2 cellular contexts compared by ENCODE assay signal in the genomic region with DNA sequence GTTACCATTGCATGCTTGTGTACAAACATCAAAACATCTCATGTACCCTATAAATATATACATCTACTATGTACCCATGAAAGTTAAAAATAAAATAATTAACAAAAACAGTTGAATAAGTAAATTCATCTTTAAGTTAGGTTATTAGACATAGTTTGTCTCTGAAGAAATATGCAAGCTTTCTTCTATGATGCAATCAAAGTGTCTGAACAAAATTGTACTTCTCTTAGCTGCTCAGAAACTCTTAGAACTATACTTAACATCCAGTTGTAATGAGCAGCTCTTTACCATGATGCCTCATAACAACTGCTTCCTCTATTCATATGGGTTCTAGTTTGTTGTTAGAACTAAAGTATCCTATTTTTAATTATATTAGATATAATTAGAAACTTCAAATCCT.
A peak's percentile ranks its signal among the peaks of the same experiment; 100 is the strongest.
TF ChIP-seq lines count a peak whose summit lies in the region.

No MANE protein-coding gene starts in this region.

TF ChIP-seq in HepG2, 621 proteins besides CTCF, POLR2A, EP300 and RAD21:
- TF ChIP-seq AGO1 (IDR thresholded peaks at IDR 0.05; ENCODE audit: low read depth, low read length, poor library complexity, severe bottlenecking) = no peak
- TF ChIP-seq DNMT1 (CRISPR knock-in tag; IDR thresholded peaks at IDR 0.05) = no peak
- TF ChIP-seq ATF7 (IDR thresholded peaks at IDR 0.05) = peak; percentile 8; the same call in 1 of the 2 replicates
- TF ChIP-seq ATF7 (CRISPR knock-in tag; IDR thresholded peaks at IDR 0.05) = no peak
- TF ChIP-seq ZNF292 (CRISPR knock-in tag; IDR thresholded peaks at IDR 0.05; ENCODE audit: borderline replicate concordance, low read depth) = no peak
- TF ChIP-seq, protein P1, sequence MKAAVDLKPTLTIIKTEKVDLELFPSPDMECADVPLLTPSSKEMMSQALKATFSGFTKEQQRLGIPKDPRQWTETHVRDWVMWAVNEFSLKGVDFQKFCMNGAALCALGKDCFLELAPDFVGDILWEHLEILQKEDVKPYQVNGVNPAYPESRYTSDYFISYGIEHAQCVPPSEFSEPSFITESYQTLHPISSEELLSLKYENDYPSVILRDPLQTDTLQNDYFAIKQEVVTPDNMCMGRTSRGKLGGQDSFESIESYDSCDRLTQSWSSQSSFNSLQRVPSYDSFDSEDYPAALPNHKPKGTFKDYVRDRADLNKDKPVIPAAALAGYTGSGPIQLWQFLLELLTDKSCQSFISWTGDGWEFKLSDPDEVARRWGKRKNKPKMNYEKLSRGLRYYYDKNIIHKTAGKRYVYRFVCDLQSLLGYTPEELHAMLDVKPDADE (CRISPR knock-in tag; IDR thresholded peaks at IDR 0.05) = no peak
- no peak for TF ChIP-seq SIX4 (CRISPR knock-in tag; IDR thresholded peaks at IDR 0.05)
- TF ChIP-seq RNF2 (conservative IDR thresholded peaks at IDR 0.05; ENCODE audit: low read depth) = no peak
- peak; percentile 51; the same call in 1 of the 2 replicates for TF ChIP-seq CEBPB (IDR thresholded peaks at IDR 0.05; ENCODE audit: borderline replicate concordance, low read depth, low read length)
- TF ChIP-seq MEF2D (CRISPR knock-in tag; IDR thresholded peaks at IDR 0.05) = no peak
- no peak for TF ChIP-seq NFE2L1 (CRISPR knock-in tag; IDR thresholded peaks at IDR 0.05; ENCODE audit: borderline replicate concordance)
- no peak for TF ChIP-seq MAFF (IDR thresholded peaks at IDR 0.05; ENCODE audit: low read depth, low read length)
- TF ChIP-seq, protein P2, sequence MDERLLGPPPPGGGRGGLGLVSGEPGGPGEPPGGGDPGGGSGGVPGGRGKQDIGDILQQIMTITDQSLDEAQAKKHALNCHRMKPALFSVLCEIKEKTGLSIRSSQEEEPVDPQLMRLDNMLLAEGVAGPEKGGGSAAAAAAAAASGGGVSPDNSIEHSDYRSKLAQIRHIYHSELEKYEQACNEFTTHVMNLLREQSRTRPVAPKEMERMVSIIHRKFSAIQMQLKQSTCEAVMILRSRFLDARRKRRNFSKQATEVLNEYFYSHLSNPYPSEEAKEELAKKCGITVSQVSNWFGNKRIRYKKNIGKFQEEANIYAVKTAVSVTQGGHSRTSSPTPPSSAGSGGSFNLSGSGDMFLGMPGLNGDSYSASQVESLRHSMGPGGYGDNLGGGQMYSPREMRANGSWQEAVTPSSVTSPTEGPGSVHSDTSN (CRISPR knock-in tag; IDR thresholded peaks at IDR 0.05) = no peak
- TF ChIP-seq, protein P3, sequence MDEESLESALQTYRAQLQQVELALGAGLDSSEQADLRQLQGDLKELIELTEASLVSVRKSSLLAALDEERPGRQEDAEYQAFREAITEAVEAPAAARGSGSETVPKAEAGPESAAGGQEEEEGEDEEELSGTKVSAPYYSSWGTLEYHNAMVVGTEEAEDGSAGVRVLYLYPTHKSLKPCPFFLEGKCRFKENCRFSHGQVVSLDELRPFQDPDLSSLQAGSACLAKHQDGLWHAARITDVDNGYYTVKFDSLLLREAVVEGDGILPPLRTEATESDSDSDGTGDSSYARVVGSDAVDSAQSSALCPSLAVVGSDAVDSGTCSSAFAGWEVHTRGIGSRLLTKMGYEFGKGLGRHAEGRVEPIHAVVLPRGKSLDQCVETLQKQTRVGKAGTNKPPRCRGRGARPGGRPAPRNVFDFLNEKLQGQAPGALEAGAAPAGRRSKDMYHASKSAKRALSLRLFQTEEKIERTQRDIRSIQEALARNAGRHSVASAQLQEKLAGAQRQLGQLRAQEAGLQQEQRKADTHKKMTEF (CRISPR knock-in tag; IDR thresholded peaks at IDR 0.05) = no peak

TF ChIP-seq in K562, 482 proteins besides CTCF, POLR2A, EP300 and RAD21:
- TF ChIP-seq RFX5 (IDR thresholded peaks at IDR 0.05; ENCODE audit: low read depth, low read length) = no peak
- peak; percentile 48 for TF ChIP-seq CEBPB (tag; IDR thresholded peaks at IDR 0.05)
- no peak for TF ChIP-seq NFIC (IDR thresholded peaks at IDR 0.05)
- no peak for TF ChIP-seq ETS2 (tag; IDR thresholded peaks at IDR 0.05; ENCODE audit: borderline replicate concordance, poor library complexity, severe bottlenecking)
- no peak for TF ChIP-seq YBX1 (IDR thresholded peaks at IDR 0.05)
- TF ChIP-seq NONO (IDR thresholded peaks at IDR 0.05; ENCODE audit: low read depth in 2 of 2, low read length in 1 of 2) = no peak
- TF ChIP-seq, protein P4, sequence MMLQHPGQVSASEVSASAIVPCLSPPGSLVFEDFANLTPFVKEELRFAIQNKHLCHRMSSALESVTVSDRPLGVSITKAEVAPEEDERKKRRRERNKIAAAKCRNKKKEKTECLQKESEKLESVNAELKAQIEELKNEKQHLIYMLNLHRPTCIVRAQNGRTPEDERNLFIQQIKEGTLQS (IDR thresholded peaks at IDR 0.05) = peak; percentile 24; the same call in 1 of the 2 replicates
- TF ChIP-seq, protein P4 (CRISPR knock-in tag; conservative IDR thresholded peaks at IDR 0.05) = no peak
- TF ChIP-seq ZBTB8A (IDR thresholded peaks at IDR 0.05; ENCODE audit: partially characterized antibody) = no peak
- no peak for TF ChIP-seq CEBPG (CRISPR knock-in tag; IDR thresholded peaks at IDR 0.05)
- TF ChIP-seq CEBPG (tag; conservative IDR thresholded peaks at IDR 0.05 in 1 of 2, IDR thresholded peaks at IDR 0.05 in 1 of 2) = peak; percentile 32 to 61; a peak in 3 of 4 replicates
